8 cellular contexts compared by ENCODE assay signal in the genomic region with DNA sequence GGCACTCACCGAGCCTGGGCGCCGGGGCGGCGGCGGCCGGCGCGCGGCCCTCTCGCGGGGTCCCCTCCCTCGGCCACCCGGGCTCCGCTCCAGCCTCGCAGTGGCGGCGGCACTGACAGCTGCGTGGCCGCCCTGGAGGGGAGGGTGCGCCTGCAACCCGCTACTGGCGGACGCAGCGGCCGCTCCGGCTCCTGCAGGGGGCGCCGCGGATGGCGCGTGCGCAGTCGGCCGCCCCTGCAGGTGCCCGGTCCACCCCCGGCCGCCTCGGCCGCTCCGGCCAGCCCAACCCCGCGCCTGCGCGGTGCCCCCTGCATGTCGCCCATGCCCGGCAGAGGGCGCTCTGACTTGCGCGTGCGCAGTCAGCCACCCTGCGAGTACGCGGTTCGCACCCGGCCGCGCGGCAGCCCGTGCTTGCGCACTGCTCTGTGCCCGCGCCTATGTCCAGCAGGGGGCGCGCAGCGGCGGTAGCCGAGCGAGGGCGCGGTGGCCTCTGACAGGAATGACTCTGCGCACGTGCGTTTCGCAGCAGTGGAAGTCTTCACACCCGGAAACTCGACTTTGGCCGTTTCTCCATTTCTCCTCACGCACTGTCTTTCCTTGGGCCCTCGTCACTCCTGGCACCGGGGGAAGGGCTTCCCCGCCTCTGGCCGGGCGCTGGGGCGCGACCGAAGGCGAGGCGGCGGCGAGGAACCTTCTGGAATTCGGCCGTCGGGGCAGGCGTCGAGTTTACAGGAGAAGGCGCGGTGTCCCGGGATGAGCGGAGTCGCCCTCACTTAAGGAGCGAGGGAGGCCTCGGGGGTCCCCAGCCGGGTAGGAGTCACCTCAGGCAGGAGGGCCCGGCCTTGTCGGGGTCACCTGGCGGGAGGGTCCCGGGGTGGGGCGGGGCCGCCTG. TPM values are rescaled to one million over a fixed set of nuclear protein-coding genes. Genes with fewer than 3 reads are reported as not detected.
DNase-seq lines count a peak whose midpoint lies in the region; ATAC-seq and TF ChIP-seq lines count a peak whose summit lies in the region.

Gene ABCA3, minus strand, starts transcription at position 165 of the 892 bp plus-strand sequence. CDS start 14,262 bp downstream, outside the sequence.

- H3K4me1 ChIP-seq in CD4-positive, alpha-beta memory T cell (ENCODE audit: insufficient read depth, low read length), result peaks cover 17% of the 10 kb centered on the region
- H3K4me1 ChIP-seq in ectodermal cell (ENCODE audit: control insufficient read depth, insufficient read depth, low read length), result no peaks in the 10 kb centered on the region
- H3K4me1 ChIP-seq in lower lobe of right lung, result peaks cover 21% of the 10 kb centered on the region

- peak; percentile 85 to 96 (median 93) for DNase-seq in CD4-positive, alpha-beta memory T cell
- DNase-seq in NCI-H774 (lab: John Stamatoyannopoulos, UW) (peak; percentile 74), lower lobe of right lung (peak; percentile 94)
- peak; percentile 97 for DNase-seq in activated CD4-positive, alpha-beta memory T cell treated with anti-CD3 and anti-CD28 coated beads, Interleukin-2, amount 10 ng/mL, durations not matched to agents 7 days and 5 days
- DNase-seq in stimulated activated CD4-positive, alpha-beta T cell treated with anti-CD3 and anti-CD28 coated beads, TNF-alpha, amount 100 ng/mL, for 24 hours (ENCODE audit: low read depth in 3 of 3), result peak; percentile 88 to 94 (median 91)

- H3K36me3 Mint-ChIP-seq in CD4-positive, alpha-beta memory T cell, result peaks cover 0 to 2% of the 10 kb centered on the region in 2 donors
- peaks cover 3% of the 10 kb centered on the region for H3K36me3 Mint-ChIP-seq in activated CD4-positive, alpha-beta memory T cell treated with anti-CD3 and anti-CD28 coated beads, Interleukin-2, amount 10 ng/mL, durations not matched to agents 7 days and 5 days (ENCODE audit: low read depth)

- POLR2A ChIA-PET in CD4-positive, alpha-beta memory T cell (lab: Charles Lee; ENCODE audit: partially characterized antibody), result interaction anchor here (1.0 to 1.2 kb wide), 7 partner anchors 72 to 192 kb away, joined by 3 to 6 read pairs (median 4); partner anchors contain the start of genes CCNF and TEDC2
- POLR2A ChIA-PET in activated CD4-positive, alpha-beta memory T cell treated with anti-CD3 and anti-CD28 coated beads, Interleukin-2, amount 10 ng/mL, durations not matched to agents 7 days and 5 days (lab: Charles Lee), result interaction anchor here (0.7 to 1.4 kb wide), 4 partner anchors 71 to 174 kb away, joined by 3 to 7 read pairs (median 4); partner anchors contain the start of gene RNPS1

- H3K27ac ChIP-seq in CD4-positive, alpha-beta memory T cell (ENCODE audit: low read depth, low read length), result no peak within 1 kb of the TSS
- H3K27ac ChIP-seq in ectodermal cell (ENCODE audit: insufficient read depth, low read depth, low read length, poor library complexity, severe bottlenecking) (no peak within 1 kb of the TSS), lower lobe of right lung (peak within 1 kb of the TSS; percentile 81)

- peaks cover 2% of the 10 kb centered on the region in 2 donors for H3K27me3 Mint-ChIP-seq in CD4-positive, alpha-beta memory T cell
- peaks cover 27% of the 10 kb centered on the region for H3K27me3 Mint-ChIP-seq in activated CD4-positive, alpha-beta memory T cell treated with anti-CD3 and anti-CD28 coated beads, Interleukin-2, amount 10 ng/mL, durations not matched to agents 7 days and 5 days

- no peaks in the 10 kb centered on the region for H3K27me3 ChIP-seq in CD4-positive, alpha-beta memory T cell (ENCODE audit: insufficient read depth, low read length)
- H3K27me3 ChIP-seq in ectodermal cell (ENCODE audit: control insufficient read depth, insufficient read depth, low read length, poor library complexity, severe bottlenecking) (peaks cover 61% of the 10 kb centered on the region), lower lobe of right lung (ENCODE audit: low read depth) (no peaks in the 10 kb centered on the region)

- H3K36me3 ChIP-seq in CD4-positive, alpha-beta memory T cell (ENCODE audit: insufficient read depth, low read length), result no peaks in the 10 kb centered on the region
- H3K36me3 ChIP-seq in ectodermal cell (ENCODE audit: control insufficient read depth, insufficient read depth, low read length) (no peaks in the 10 kb centered on the region), lower lobe of right lung (no peaks in the 10 kb centered on the region)

- TF ChIP-seq CTCF in lower lobe of right lung (IDR thresholded peaks at IDR 0.05), result peak; percentile 99

- intact Hi-C loops in CD4-positive, alpha-beta memory T cell (cut with micrococcal nuclease), result loop anchor here (1.0 to 5.0 kb wide), 6 partner anchors 74 to 160 kb away; partner anchors contain the start of genes CCNF and RNPS1
- intact Hi-C loops in lower lobe of right lung (cut with DNase I), result no loop called here

- peaks cover 9 to 26% (median 15%) of the 10 kb centered on the region in 4 donors for H3K4me1 Mint-ChIP-seq in CD4-positive, alpha-beta memory T cell
- H3K4me1 Mint-ChIP-seq in activated CD4-positive, alpha-beta memory T cell treated with anti-CD3 and anti-CD28 coated beads, Interleukin-2, amount 10 ng/mL, durations not matched to agents 7 days and 5 days, result peaks cover 29% of the 10 kb centered on the region

- no peaks in the 10 kb centered on the region for H3K9me3 Mint-ChIP-seq in CD4-positive, alpha-beta memory T cell
- peaks cover 2% of the 10 kb centered on the region for H3K9me3 Mint-ChIP-seq in activated CD4-positive, alpha-beta memory T cell treated with anti-CD3 and anti-CD28 coated beads, Interleukin-2, amount 10 ng/mL, durations not matched to agents 7 days and 5 days

- H3K27ac Mint-ChIP-seq in CD4-positive, alpha-beta memory T cell, result peak within 1 kb of the TSS in 6 of 7 donors; percentile 61 to 84 (median 77)
- peak within 1 kb of the TSS; percentile 25 for H3K27ac Mint-ChIP-seq in activated CD4-positive, alpha-beta memory T cell treated with anti-CD3 and anti-CD28 coated beads, Interleukin-2, amount 10 ng/mL, durations not matched to agents 7 days and 5 days

- 24% methylated on average over 110 of the region's 110 CpGs for WGBS in ectodermal cell, 2 experiments

- H3K4me3 ChIP-seq in CD4-positive, alpha-beta memory T cell (ENCODE audit: low read length in 2 of 2), result peak within 1 kb of the TSS; percentile 1 to 45
- H3K4me3 ChIP-seq in ectodermal cell (ENCODE audit: insufficient read depth, low read depth, low read length), result peak within 1 kb of the TSS; percentile 61
- peak within 1 kb of the TSS; percentile 84 for H3K4me3 ChIP-seq in lower lobe of right lung

- CTCF ChIA-PET in CD4-positive, alpha-beta memory T cell (lab: Charles Lee; ENCODE audit: partially characterized antibody), result interaction anchor here (0.6 to 1.4 kb wide), 4 partner anchors 12 to 146 kb away, joined by 3 to 6 read pairs (median 4); no protein-coding TSS in a partner anchor
- CTCF ChIA-PET in activated CD4-positive, alpha-beta memory T cell treated with anti-CD3 and anti-CD28 coated beads, Interleukin-2, amount 10 ng/mL, durations not matched to agents 7 days and 5 days (lab: Charles Lee), result interaction anchor here (0.7 to 1.0 kb wide), 3 partner anchors 10 to 119 kb away, joined by 3 to 5 read pairs (median 4); partner anchors contain the start of gene TEDC2

- peak within 1 kb of the TSS; percentile 84 to 88 (median 86) for H3K4me3 Mint-ChIP-seq in CD4-positive, alpha-beta memory T cell
- H3K4me3 Mint-ChIP-seq in activated CD4-positive, alpha-beta memory T cell treated with anti-CD3 and anti-CD28 coated beads, Interleukin-2, amount 10 ng/mL, durations not matched to agents 7 days and 5 days, result peak within 1 kb of the TSS; percentile 79

- no peaks in the 10 kb centered on the region for H3K9me3 ChIP-seq in CD4-positive, alpha-beta memory T cell (ENCODE audit: control insufficient read depth in 1 of 2, low read length in 2 of 2)
- no peaks in the 10 kb centered on the region for H3K9me3 ChIP-seq in ectodermal cell (ENCODE audit: control insufficient read depth, low read length)
- no peaks in the 10 kb centered on the region for H3K9me3 ChIP-seq in lower lobe of right lung

- peak; percentile 81 for ATAC-seq in GM19438 (IDR thresholded peaks at IDR 0.05; ENCODE audit: low read depth, unreplicated experiment)
- peak; percentile 77 for ATAC-seq in HG03571 (IDR thresholded peaks at IDR 0.05; ENCODE audit: unreplicated experiment)
- ATAC-seq in lower lobe of right lung, result peak; percentile 90 to 98

RNA-seq across cellular contexts. Expression of gene ABCA3, which starts in this region (rescaled TPM):
- 10 to 100 TPM in 1 of 2 experiments, 1 to 10 TPM in 1; 8.5 to 12.7 TPM for total RNA-seq in CD4-positive, alpha-beta memory T cell
- 1 to 10 TPM; 1.7 to 4.5 TPM for polyA plus RNA-seq in CD4-positive, alpha-beta memory T cell
- total RNA-seq in activated CD4-positive, alpha-beta memory T cell treated with anti-CD3 and anti-CD28 coated beads, Interleukin-2, amount 10 ng/mL, durations not matched to agents 7 days and 5 days, result 1 to 10 TPM; 8.3 to 8.7 TPM
- 14.3 TPM for polyA plus RNA-seq in ectodermal cell (2013, experiment 1 of 4)
- polyA plus RNA-seq in ectodermal cell (2013, experiment 2 of 4), result 17.9 TPM
- 13.3 TPM for polyA plus RNA-seq in ectodermal cell (2013, experiment 3 of 4)
- 13.9 TPM for polyA plus RNA-seq in ectodermal cell (2013, experiment 4 of 4)
- total RNA-seq in lower lobe of right lung, result 491 TPM

Comparison
In these comparisons a context has a peak if more than half of its experiments do, and no peak if none do; other contexts are left out.
1. RNA of gene ABCA3 (total RNA-seq): 491 TPM in lower lobe of right lung (single experiment); 8.5 to 12.7 TPM in CD4-positive, alpha-beta memory T cell and 8.3 to 8.7 TPM in activated CD4-positive, alpha-beta memory T cell treated with anti-CD3 and anti-CD28 coated beads, Interleukin-2, amount 10 ng/mL, durations not matched to agents 7 days and 5 days; every median in the first group is over 10 times any median in the second.
2. H3K4me3 ChIP-seq: peak in every context shown above with its lines; median percentile 84 in lower lobe of right lung; 61 in ectodermal cell; 23 in CD4-positive, alpha-beta memory T cell.
3. Peak in every context shown above with its lines, with median percentiles within 50 percentile points of each other: DNase-seq and ATAC-seq.